8 cellular contexts compared by ENCODE assay signal in genomic region chr17:27247071-27247957, GRCh38. TPM values are rescaled to one million over a fixed set of nuclear protein-coding genes. Genes with fewer than 3 reads are reported as not detected.
DNase-seq lines count a peak whose midpoint lies in the region; ATAC-seq, FAIRE-seq and TF ChIP-seq lines count a peak whose summit lies in the region.

No MANE protein-coding gene starts in this region.

- no peaks in the 10 kb centered on the region for H3K36me3 ChIP-seq in smooth muscle cell (ENCODE audit: low read depth)

- no peaks in the 10 kb centered on the region for H3K9me3 Mint-ChIP-seq in activated naive CD8-positive, alpha-beta T cell treated with anti-CD3 and anti-CD28 coated beads, Interleukin-2, amount 50 U/mL, for 24 hours

- WGBS in smooth muscle cell (ENCODE audit: low lambda C conversion rate) = 47% methylated on average over 7 of the region's 7 CpGs

- H3K9ac ChIP-seq in smooth muscle cell (ENCODE audit: low read depth) = no peak overlapping the region

- TF ChIP-seq CTCF in smooth muscle cell (IDR thresholded peaks at IDR 0.05; ENCODE audit: borderline replicate concordance, insufficient read depth, poor library complexity, severe bottlenecking) = no peak

- no peak for ATAC-seq in activated naive CD8-positive, alpha-beta T cell treated with anti-CD3 and anti-CD28 coated beads, Interleukin-2, amount 50 U/mL, for 24 hours

- no peaks in the 10 kb centered on the region for H3K79me2 ChIP-seq in smooth muscle cell (ENCODE audit: low read depth)

- no peak for FAIRE-seq in HTR-8/SVneo (lab: Jason Lieb, UNC)

- peak overlapping the region; percentile 21 for H3K27ac ChIP-seq in smooth muscle cell (ENCODE audit: low read depth)

- no peak overlapping the region for H3K4me3 ChIP-seq in smooth muscle cell

- peaks cover 13% of the 10 kb centered on the region for H3K27me3 ChIP-seq in smooth muscle cell (ENCODE audit: low read depth)

- H3K4me1 Mint-ChIP-seq in activated naive CD8-positive, alpha-beta T cell treated with anti-CD3 and anti-CD28 coated beads, Interleukin-2, amount 50 U/mL, for 24 hours = peaks cover 2% of the 10 kb centered on the region

- H3F3A ChIP-seq in smooth muscle cell (ENCODE audit: low read depth) = peaks cover 3% of the 10 kb centered on the region

- H2AFZ ChIP-seq in smooth muscle cell (ENCODE audit: low read depth) = no peak overlapping the region

- intact Hi-C loops in cardiac septum (cut with DNase I) = loop anchor here (2.0 kb wide), 1 partner anchor 47 kb away; the partner anchor contains the start of gene WSB1

- H3K27me3 Mint-ChIP-seq in activated naive CD8-positive, alpha-beta T cell treated with anti-CD3 and anti-CD28 coated beads, Interleukin-2, amount 50 U/mL, for 24 hours = peaks cover 18% of the 10 kb centered on the region

- H3K4me2 ChIP-seq in smooth muscle cell = no peak overlapping the region

- no peak overlapping the region for H3K27ac Mint-ChIP-seq in activated naive CD8-positive, alpha-beta T cell treated with anti-CD3 and anti-CD28 coated beads, Interleukin-2, amount 50 U/mL, for 24 hours

- no peak overlapping the region for H3K4me3 Mint-ChIP-seq in activated naive CD8-positive, alpha-beta T cell treated with anti-CD3 and anti-CD28 coated beads, Interleukin-2, amount 50 U/mL, for 24 hours

- no peaks in the 10 kb centered on the region for H3K4me1 ChIP-seq in smooth muscle cell (ENCODE audit: low read depth)

- H3K36me3 Mint-ChIP-seq in activated naive CD8-positive, alpha-beta T cell treated with anti-CD3 and anti-CD28 coated beads, Interleukin-2, amount 50 U/mL, for 24 hours (ENCODE audit: low read depth) = no peaks in the 10 kb centered on the region

- DNase-seq in HTR-8/SVneo (ENCODE audit: insufficient read length, low spot score) (peak; percentile 44), T1000 (lab: John Stamatoyannopoulos, UW) (peak; percentile 76), cardiac septum (ENCODE audit: low spot score) (peak; percentile 80), smooth muscle cell (lab: John Stamatoyannopoulos, UW; ENCODE audit: unreplicated experiment) (peak; percentile 9), NCI-H1436 treated with DMSO at 0.1 percent for 48 hours (lab: John Stamatoyannopoulos, UW) (no peak), NCI-H526 treated with DMSO at 0.1 percent for 48 hours (lab: John Stamatoyannopoulos, UW) (no peak), DMS79 (lab: John Stamatoyannopoulos, UW) (no peak)
- DNase-seq in activated naive CD8-positive, alpha-beta T cell treated with anti-CD3 and anti-CD28 coated beads, Interleukin-2, amount 50 U/mL, for 24 hours = no peak

- no peaks in the 10 kb centered on the region for H4K20me1 ChIP-seq in smooth muscle cell (ENCODE audit: low read depth)

- H3K9me3 ChIP-seq in smooth muscle cell (replicated peaks; ENCODE audit: low read depth) = no peaks in the 10 kb centered on the region

RNA-seq across cellular contexts. Expression of gene WSB1, which starts 46.6 kb away (rescaled TPM):
- total RNA-seq in cardiac septum (94.1 TPM), smooth muscle cell (256 and 329 TPM in 2 replicates)
- 156 and 249 TPM in 2 replicates for polyA plus RNA-seq in smooth muscle cell

Comparison
In these comparisons a context has a peak if more than half of its experiments do, and no peak if none do; other contexts are left out.
1. DNase-seq: peak in HTR-8/SVneo (single experiment), T1000 (single experiment), cardiac septum (single experiment) and smooth muscle cell (single experiment); none in activated naive CD8-positive, alpha-beta T cell treated with anti-CD3 and anti-CD28 coated beads, Interleukin-2, amount 50 U/mL, for 24 hours (single experiment), NCI-H1436 treated with DMSO at 0.1 percent for 48 hours (single experiment), NCI-H526 treated with DMSO at 0.1 percent for 48 hours (single experiment) and DMS79 (single experiment).